In the genomic region with DNA sequence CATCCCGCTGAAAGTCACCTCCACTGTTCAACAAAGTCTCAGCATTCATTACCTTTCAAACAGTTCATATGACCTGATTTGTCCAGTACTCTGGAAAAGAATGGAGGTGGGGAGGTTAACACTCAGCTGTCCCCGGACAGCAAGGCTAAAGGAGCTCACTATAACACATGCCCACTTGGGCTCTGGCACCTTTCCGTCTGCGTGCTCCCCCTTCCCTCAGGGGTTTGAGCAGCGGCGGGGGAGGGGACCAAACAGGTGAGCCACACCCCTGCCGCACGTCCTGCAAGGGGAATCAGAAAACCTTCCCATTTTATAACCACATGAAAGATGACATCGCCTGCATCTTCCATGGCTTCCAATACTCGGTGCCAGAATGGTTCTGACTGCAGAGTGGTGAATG, we compare ENCODE assay signal across 37 cellular contexts.
"Had no signal": no experiment of that assay in that cellular context is flagged by ENCODE, and none has a peak within 500 bp of the region (broad histone marks: within the 10 kb centered on the region; RNA-seq: fewer than 3 reads in every experiment).

No MANE protein-coding gene starts in this region.

- H3K4me1 ChIP-seq: adrenal gland, body of pancreas, breast epithelium had no signal

- H3K4me3 Mint-ChIP-seq: activated CD4-positive, alpha-beta memory T cell treated with anti-CD3 and anti-CD28 coated beads, Interleukin-2, amount 10 ng/mL, durations not matched to agents 7 days and 5 days; activated CD4-positive, alpha-beta T cell treated with anti-CD3 and anti-CD28 coated beads for 36 hours; activated CD4-positive, alpha-beta T cell treated with anti-CD3 and anti-CD28 coated beads, Interleukin-2, amount 10 ng/mL, durations not matched to agents 7 days and 5 days; activated CD8-positive, alpha-beta memory T cell treated with anti-CD3 and anti-CD28 coated beads, Interleukin-2, amount 10 ng/mL, durations not matched to agents 7 days and 5 days; activated CD8-positive, alpha-beta T cell treated with anti-CD3 and anti-CD28 coated beads, Interleukin-2, amount 10 ng/mL, durations not matched to agents 7 days and 5 days; activated naive CD4-positive, alpha-beta T cell treated with anti-CD3 and anti-CD28 coated beads for 36 hours; activated naive CD8-positive, alpha-beta T cell treated with anti-CD3 and anti-CD28 coated beads for 36 hours; activated T-cell treated with anti-CD3 and anti-CD28 coated beads, Interleukin-2, amount 50 U/mL, for 4 hours; activated T-cell treated with anti-CD3 and anti-CD28 coated beads, Interleukin-2, amount 50 U/mL, for 72 hours; activated T-helper 1 cell treated with anti-CD3 and anti-CD28 coated beads, Interleukin-12 subunit alpha, Interleukin-12 subunit beta, Interleukin-2, Interleukin-4 antibody, amounts not matched to agents 30 ng/mL and 10 ng/mL and 1 ng/mL, durations not matched to agents 14 hours and 24 hours and 36 hours; activated T-helper 17 cell treated with anti-CD3 and anti-CD28 coated beads, Interleukin-2, amount 50 U/mL, for 72 hours; T-helper 1 cell treated with Interleukin-12 subunit alpha and Interleukin-12 subunit beta and Interleukin-4 antibody, amounts not matched to agents 30 μg/mL and 1 μg/mL, for 36 hours; T-helper 2 cell treated with Interferon-gamma antibody and Interleukin-4, amounts not matched to agents 5 μg/mL and 100 μg/mL, for 36 hours had no signal

- H3K27me3 ChIP-seq: adrenal gland, body of pancreas, brain microvascular endothelial cell, breast epithelium had no signal

- DNase-seq: activated CD4-positive, alpha-beta memory T cell treated with anti-CD3 and anti-CD28 coated beads, Interleukin-2, amount 10 ng/mL, durations not matched to agents 7 days and 5 days; activated CD4-positive, alpha-beta T cell treated with anti-CD3 and anti-CD28 coated beads for 1 hour; activated CD4-positive, alpha-beta T cell treated with anti-CD3 and anti-CD28 coated beads for 36 hours; activated CD4-positive, alpha-beta T cell treated with anti-CD3 and anti-CD28 coated beads for 48 hours; activated CD4-positive, alpha-beta T cell treated with anti-CD3 and anti-CD28 coated beads, Interleukin-2, amount 10 ng/mL, durations not matched to agents 7 days and 5 days; activated CD4-positive, alpha-beta T cell treated with anti-CD3 and anti-CD28 coated beads, Interleukin-2, amount 50 U/mL, for 48 hours; activated CD4-positive, CD25-positive, alpha-beta regulatory T cell; activated CD8-positive, alpha-beta memory T cell treated with anti-CD3 and anti-CD28 coated beads for 24 hours; activated CD8-positive, alpha-beta memory T cell treated with anti-CD3 and anti-CD28 coated beads, Interleukin-2, amount 10 ng/mL, durations not matched to agents 7 days and 5 days; activated CD8-positive, alpha-beta memory T cell treated with anti-CD3 and anti-CD28 coated beads, Interleukin-2, amount 50 U/mL, for 48 hours; activated CD8-positive, alpha-beta T cell treated with anti-CD3 and anti-CD28 coated beads, Interleukin-2, amount 10 ng/mL, durations not matched to agents 7 days and 5 days; activated effector memory CD4-positive, alpha-beta T cell treated with anti-CD3 and anti-CD28 coated beads, Interleukin-2, amount 50 U/mL, for 16 hours; activated gamma-delta T cell treated with Interleukin-2 at 50 U/mL for 16 hours; activated naive CD4-positive, alpha-beta T cell; activated naive CD4-positive, alpha-beta T cell treated with anti-CD3 and anti-CD28 coated beads for 36 hours; activated naive CD4-positive, alpha-beta T cell treated with anti-CD3 and anti-CD28 coated beads, Interleukin-2, amount 50 U/mL, for 16 hours; activated naive CD8-positive, alpha-beta T cell treated with anti-CD3 and anti-CD28 coated beads for 36 hours; activated T-cell treated with anti-CD3 and anti-CD28 coated beads, Interleukin-2, amount 50 U/mL, for 4 hours; activated T-cell treated with anti-CD3 and anti-CD28 coated beads, Interleukin-2, amount 50 U/mL, for 72 hours; adrenal gland; amniotic stem cell; aorta; body of pancreas; brain microvascular endothelial cell; central memory CD4-positive, alpha-beta T cell; T-helper 2 cell; T-helper 9 cell had no signal

- FAIRE-seq: astrocyte, TTC549 had no signal

- ATAC-seq: activated CD4-positive, alpha-beta T cell treated with anti-CD3 and anti-CD28 coated beads for 36 hours; activated CD4-positive, CD25-positive, alpha-beta regulatory T cell treated with anti-CD3 and anti-CD28 coated beads, Interleukin-2, amount 50 U/mL, for 24 hours; activated CD8-positive, alpha-beta memory T cell treated with anti-CD3 and anti-CD28 coated beads, Interleukin-2, amount 10 ng/mL, durations not matched to agents 7 days and 5 days; activated CD8-positive, alpha-beta T cell treated with anti-CD3 and anti-CD28 coated beads, Interleukin-2, amount 10 ng/mL, durations not matched to agents 7 days and 5 days; activated naive CD4-positive, alpha-beta T cell treated with anti-CD3 and anti-CD28 coated beads, Interleukin-2, amount 50 U/mL, for 72 hours; activated T-cell treated with anti-CD3 and anti-CD28 coated beads, Interleukin-2, amount 50 U/mL, for 4 hours; activated T-cell treated with anti-CD3 and anti-CD28 coated beads, Interleukin-2, amount 50 U/mL, for 72 hours; activated T-helper 17 cell treated with anti-CD3 and anti-CD28 coated beads, Interleukin-2, amount 50 U/mL, for 72 hours; body of pancreas had no signal

- H3K9me3 Mint-ChIP-seq: activated CD4-positive, alpha-beta memory T cell treated with anti-CD3 and anti-CD28 coated beads, Interleukin-2, amount 10 ng/mL, durations not matched to agents 7 days and 5 days; activated CD4-positive, alpha-beta T cell treated with anti-CD3 and anti-CD28 coated beads, Interleukin-2, amount 10 ng/mL, durations not matched to agents 7 days and 5 days; activated naive CD8-positive, alpha-beta T cell treated with anti-CD3 and anti-CD28 coated beads for 36 hours; activated T-cell treated with anti-CD3 and anti-CD28 coated beads, Interleukin-2, amount 50 U/mL, for 4 hours; activated T-helper 1 cell treated with anti-CD3 and anti-CD28 coated beads, Interleukin-12 subunit alpha, Interleukin-12 subunit beta, Interleukin-2, Interleukin-4 antibody, amounts not matched to agents 30 ng/mL and 10 ng/mL and 1 ng/mL, durations not matched to agents 14 hours and 24 hours and 36 hours; activated T-helper 17 cell treated with anti-CD3 and anti-CD28 coated beads, Interleukin-2, amount 50 U/mL, for 72 hours; T-helper 1 cell treated with Interleukin-12 subunit alpha and Interleukin-12 subunit beta and Interleukin-4 antibody, amounts not matched to agents 30 μg/mL and 1 μg/mL, for 36 hours; T-helper 2 cell treated with Interferon-gamma antibody and Interleukin-4, amounts not matched to agents 5 μg/mL and 100 μg/mL, for 36 hours had no signal

- H3K27ac ChIP-seq: adrenal gland, body of pancreas, brain microvascular endothelial cell, breast epithelium, VCaP had no signal

- H3K4me1 Mint-ChIP-seq: activated CD4-positive, alpha-beta memory T cell treated with anti-CD3 and anti-CD28 coated beads, Interleukin-2, amount 10 ng/mL, durations not matched to agents 7 days and 5 days; activated CD4-positive, alpha-beta T cell treated with anti-CD3 and anti-CD28 coated beads for 36 hours; activated CD4-positive, alpha-beta T cell treated with anti-CD3 and anti-CD28 coated beads, Interleukin-2, amount 10 ng/mL, durations not matched to agents 7 days and 5 days; activated CD8-positive, alpha-beta memory T cell treated with anti-CD3 and anti-CD28 coated beads, Interleukin-2, amount 10 ng/mL, durations not matched to agents 7 days and 5 days; activated naive CD8-positive, alpha-beta T cell treated with anti-CD3 and anti-CD28 coated beads for 36 hours; activated T-helper 17 cell treated with anti-CD3 and anti-CD28 coated beads, Interleukin-2, amount 50 U/mL, for 72 hours had no signal

- H3K9me3 ChIP-seq: adrenal gland, body of pancreas, breast epithelium had no signal

- H3K36me3 Mint-ChIP-seq: activated CD8-positive, alpha-beta memory T cell treated with anti-CD3 and anti-CD28 coated beads, Interleukin-2, amount 10 ng/mL, durations not matched to agents 7 days and 5 days; activated naive CD4-positive, alpha-beta T cell treated with anti-CD3 and anti-CD28 coated beads, Interleukin-2, amount 50 U/mL, for 72 hours; activated naive CD8-positive, alpha-beta T cell treated with anti-CD3 and anti-CD28 coated beads for 36 hours had no signal

- H3K36me3 ChIP-seq: adrenal gland, brain microvascular endothelial cell, breast epithelium had no signal

- H3K27me3 Mint-ChIP-seq: activated CD4-positive, alpha-beta memory T cell treated with anti-CD3 and anti-CD28 coated beads, Interleukin-2, amount 10 ng/mL, durations not matched to agents 7 days and 5 days; activated CD4-positive, alpha-beta T cell treated with anti-CD3 and anti-CD28 coated beads for 36 hours; activated CD4-positive, alpha-beta T cell treated with anti-CD3 and anti-CD28 coated beads, Interleukin-2, amount 10 ng/mL, durations not matched to agents 7 days and 5 days; activated naive CD8-positive, alpha-beta T cell treated with anti-CD3 and anti-CD28 coated beads for 36 hours; activated T-helper 17 cell treated with anti-CD3 and anti-CD28 coated beads, Interleukin-2, amount 50 U/mL, for 72 hours had no signal

- H3K4me3 ChIP-seq: adrenal gland, body of pancreas, breast epithelium had no signal

- H3K27ac Mint-ChIP-seq: activated CD4-positive, alpha-beta memory T cell treated with anti-CD3 and anti-CD28 coated beads, Interleukin-2, amount 10 ng/mL, durations not matched to agents 7 days and 5 days; activated CD4-positive, alpha-beta T cell treated with anti-CD3 and anti-CD28 coated beads for 36 hours; activated CD4-positive, alpha-beta T cell treated with anti-CD3 and anti-CD28 coated beads, Interleukin-2, amount 10 ng/mL, durations not matched to agents 7 days and 5 days; activated CD8-positive, alpha-beta memory T cell treated with anti-CD3 and anti-CD28 coated beads, Interleukin-2, amount 10 ng/mL, durations not matched to agents 7 days and 5 days; activated CD8-positive, alpha-beta T cell treated with anti-CD3 and anti-CD28 coated beads, Interleukin-2, amount 10 ng/mL, durations not matched to agents 7 days and 5 days; activated naive CD4-positive, alpha-beta T cell treated with anti-CD3 and anti-CD28 coated beads for 36 hours; activated naive CD4-positive, alpha-beta T cell treated with anti-CD3 and anti-CD28 coated beads, Interleukin-2, amount 50 U/mL, for 72 hours; activated naive CD8-positive, alpha-beta T cell treated with anti-CD3 and anti-CD28 coated beads for 36 hours; activated T-cell treated with anti-CD3 and anti-CD28 coated beads, Interleukin-2, amount 50 U/mL, for 72 hours; activated T-helper 1 cell treated with anti-CD3 and anti-CD28 coated beads, Interleukin-12 subunit alpha, Interleukin-12 subunit beta, Interleukin-2, Interleukin-4 antibody, amounts not matched to agents 30 ng/mL and 10 ng/mL and 1 ng/mL, durations not matched to agents 14 hours and 24 hours and 36 hours; activated T-helper 17 cell treated with anti-CD3 and anti-CD28 coated beads, Interleukin-2, amount 50 U/mL, for 72 hours; T-helper 1 cell treated with Interleukin-12 subunit alpha and Interleukin-12 subunit beta and Interleukin-4 antibody, amounts not matched to agents 30 μg/mL and 1 μg/mL, for 36 hours; T-helper 2 cell treated with Interferon-gamma antibody and Interleukin-4, amounts not matched to agents 5 μg/mL and 100 μg/mL, for 36 hours had no signal
